Comparison of ENCODE assay signal across 8 cellular contexts in the genomic region with DNA sequence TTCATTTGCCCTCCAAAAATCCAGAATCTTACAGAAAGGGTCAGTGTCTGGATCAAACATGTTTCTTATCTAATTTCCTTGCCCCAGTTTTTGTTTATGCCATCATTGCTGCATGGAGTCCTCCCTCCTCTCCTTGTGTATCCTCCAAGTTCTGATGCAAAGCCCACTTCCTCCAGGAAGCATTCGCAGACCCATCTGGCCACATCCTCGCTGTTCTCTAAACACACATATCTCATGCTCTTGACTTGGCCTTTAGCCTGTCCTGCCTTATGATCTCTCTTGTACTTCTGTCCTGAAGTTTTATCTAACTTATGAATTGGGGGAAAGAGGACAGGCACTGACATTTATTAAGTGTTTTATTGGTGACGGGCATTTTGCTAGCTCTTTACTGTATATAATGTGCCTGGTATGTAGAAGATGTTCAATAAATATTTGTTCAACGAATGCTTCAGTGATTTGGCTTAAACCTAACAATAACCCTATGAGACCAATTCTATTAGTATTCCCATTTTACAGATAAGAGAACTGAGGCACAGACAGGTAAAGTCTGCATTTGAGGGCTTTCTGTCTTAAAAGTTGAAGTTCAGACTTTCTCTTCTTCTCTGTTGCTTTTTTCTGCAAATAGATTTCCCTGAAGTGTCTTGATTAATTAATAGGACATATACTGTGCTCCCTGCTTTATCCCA. TPM values are rescaled to one million over a fixed set of nuclear protein-coding genes. Genes with fewer than 3 reads are reported as not detected.
DNase-seq lines count a peak whose midpoint lies in the region; ATAC-seq, FAIRE-seq and TF ChIP-seq lines count a peak whose summit lies in the region.

No MANE protein-coding gene starts in this region.

- no peaks in the 10 kb centered on the region for H4K20me1 ChIP-seq in GM12878 (ENCODE audit: control insufficient read depth, insufficient read depth)

- H3K4me2 ChIP-seq in GM12878 (ENCODE audit: control insufficient read depth, insufficient read depth) = peak overlapping the region; percentile 91

- peak overlapping the region; percentile 93 for H3K27ac ChIP-seq in ACC112 (ENCODE audit: low read depth, low read length)
- peak overlapping the region; percentile 96 for H3K27ac ChIP-seq in GM12878 (ENCODE audit: control insufficient read depth, insufficient read depth)

- H3K27me3 Mint-ChIP-seq in nephron (ENCODE audit: low read depth) = peaks cover 7% of the 10 kb centered on the region

- in situ Hi-C loops in GM12878 (cut with MboI) = loop anchor here (25.0 kb wide), 2 partner anchors 1434 to 1791 kb away; partner anchors contain the start of gene USP48

- H3K27me3 ChIP-seq in ACC112 (ENCODE audit: insufficient read depth, low read length) (no peaks in the 10 kb centered on the region), GM12878 (replicated peaks in 1 of 2; ENCODE audit: control insufficient read depth in 2 of 2, insufficient read depth in 2 of 2, low read length in 1 of 2) (no peaks in the 10 kb centered on the region)

- CTCF ChIA-PET in GM12878 (lab: Yijun Ruan, JAX) = interaction anchor here (1.3 to 4.7 kb wide), 4 partner anchors 11 to 56 kb away, joined by 6 to 64 read pairs (median 12); no protein-coding TSS in a partner anchor

- no peak overlapping the region for H3K4me3 Mint-ChIP-seq in nephron

- intact Hi-C loops in GM12878 (cut with micrococcal nuclease; ENCODE audit: unreplicated experiment) = no loop called here

- no peak for TF ChIP-seq RAD21 in GM12878 (IDR thresholded peaks at IDR 0.05; ENCODE audit: insufficient read depth, low read depth, low read length)

- SMC1A ChIA-PET in GM12878 (lab: Charles Lee; ENCODE audit: uncharacterized antibody, unreplicated experiment) = interaction anchor here (0.6 to 16.8 kb wide), 7 partner anchors 17 to 891 kb away, joined by 3 to 419 read pairs (median 24); partner anchors contain the start of gene ID3

- RAD21 ChIA-PET in GM12878 (lab: Charles Lee; ENCODE audit: unreplicated experiment) = interaction anchor here (1.5 to 7.8 kb wide), 4 partner anchors 7 to 59 kb away, joined by 4 to 252 read pairs (median 20); no protein-coding TSS in a partner anchor

- H3K36me3 ChIP-seq in ACC112 (ENCODE audit: insufficient read depth, low read length) (no peaks in the 10 kb centered on the region), GM12878 (ENCODE audit: control insufficient read depth in 2 of 2, insufficient read depth in 2 of 2, low read length in 1 of 2) (no peaks in the 10 kb centered on the region)

- ATAC-seq in GM12878 = 0 out of 3 replicates have a peak, but pooled peaks have one; percentile 6
- ATAC-seq in GM21576 (IDR thresholded peaks at IDR 0.05; ENCODE audit: unreplicated experiment) = no peak
- no peak for ATAC-seq in HG02970 (IDR thresholded peaks at IDR 0.05; ENCODE audit: low FRiP score, unreplicated experiment)

- H3K79me2 ChIP-seq in ACC112 (ENCODE audit: control insufficient read depth, insufficient read depth, low read length, unreplicated experiment) (no peaks in the 10 kb centered on the region), GM12878 (ENCODE audit: control insufficient read depth, insufficient read depth, low read length) (no peaks in the 10 kb centered on the region)

- H3K4me1 ChIP-seq in ACC112 (ENCODE audit: control insufficient read depth, insufficient read depth, low read length, unreplicated experiment) = peaks cover 35% of the 10 kb centered on the region
- H3K4me1 ChIP-seq in GM12878 (ENCODE audit: control insufficient read depth, insufficient read depth, low read length) = peaks cover 51% of the 10 kb centered on the region

- peak overlapping the region; percentile 82 for H3K9ac ChIP-seq in GM12878 (ENCODE audit: control insufficient read depth, insufficient read depth, low read length)

- peak overlapping the region; percentile 62 to 98 (median 70) for H3K27ac Mint-ChIP-seq in nephron

- H3K4me3 ChIP-seq in ACC112 (ENCODE audit: low read depth, low read length) (no peak overlapping the region; the same call in 1 of the 2 replicates), GM12878 (peak overlapping the region; percentile 42; the same call in 1 of the 2 replicates)

- H3K9me3 Mint-ChIP-seq in nephron = no peaks in the 10 kb centered on the region

- H2AFZ ChIP-seq in ACC112 (ENCODE audit: low read length, unreplicated experiment) = no peak overlapping the region
- H2AFZ ChIP-seq in GM12878 (ENCODE audit: control insufficient read depth, low read depth, low read length) = peak overlapping the region; percentile 20; the same call in 1 of the 2 replicates

- H3K4me1 Mint-ChIP-seq in nephron = peaks cover 52% of the 10 kb centered on the region

- FAIRE-seq in GM12878 (lab: Jason Lieb, UNC) = no peak

- POLR2A ChIA-PET in GM12878 (lab: Charles Lee) = interaction anchor here (1.7 to 14.7 kb wide), 6 partner anchors 13 to 42 kb away, joined by 17 to 271 read pairs (median 40); partner anchors contain the start of gene ID3

- no peaks in the 10 kb centered on the region for H3K36me3 Mint-ChIP-seq in nephron (ENCODE audit: low read depth)

- DNase-seq in HCEC 1CT = peak; percentile 32
- DNase-seq in GM12878 (ENCODE audit: low read depth, low spot score) = no peak
- no peak for DNase-seq in 8988T
- DNase-seq in NCI-H2171 treated with DMSO at 0.1 percent for 48 hours (lab: John Stamatoyannopoulos, UW) = no peak

- no peak for TF ChIP-seq EP300 in GM12878 (IDR thresholded peaks at IDR 0.05; ENCODE audit: borderline replicate concordance in 1 of 2, control insufficient read depth in 1 of 2, low read depth in 2 of 2, low read length in 2 of 2)

- no TSS peak for BruUV-seq in GM12878 (replicated peaks; lab: Mats Ljungman, UMichigan)

- TF ChIP-seq CTCF in GM12878 (IDR thresholded peaks at IDR 0.05 in 2 of 3, conservative IDR thresholded peaks at IDR 0.05 in 1 of 3; ENCODE audit: control insufficient read depth in 2 of 3, extremely low read depth in 1 of 3, insufficient read depth in 1 of 3, low read depth in 3 of 3, low read length in 3 of 3) = no peak
- no peak for TF ChIP-seq CTCF in nephron (IDR thresholded peaks at IDR 0.05; ENCODE audit: unreplicated experiment in 3 of 3)

- H3K9me3 ChIP-seq in GM12878 (replicated peaks; ENCODE audit: control insufficient read depth, insufficient read depth, low read length) = no peaks in the 10 kb centered on the region

- TF ChIP-seq POLR2A in GM12878 (IDR thresholded peaks at IDR 0.05; ENCODE audit: low read depth, low read length) = no peak

- 52% methylated on average over 4 of the region's 4 CpGs for WGBS in GM12878 (ENCODE audit: insufficient coverage, insufficient replicate concordance, low lambda C conversion rate, missing lambda C conversion rate)

TF ChIP-seq in GM12878, 131 proteins besides CTCF, POLR2A, EP300 and RAD21 (continues in another document):
- TF ChIP-seq ZNF384 (IDR thresholded peaks at IDR 0.05; ENCODE audit: borderline replicate concordance, low read depth, low read length) (no peak), NR2F1 (conservative IDR thresholded peaks at IDR 0.05) (no peak), CBX5 (IDR thresholded peaks at IDR 0.05; ENCODE audit: low read depth) (no peak), ZZZ3 (IDR thresholded peaks at IDR 0.05; ENCODE audit: control insufficient read depth, insufficient read length, low read depth) (no peak), ETV6 (conservative IDR thresholded peaks at IDR 0.05 in 1 of 2, IDR thresholded peaks at IDR 0.05 in 1 of 2; ENCODE audit: borderline replicate concordance in 1 of 2, low read depth in 1 of 2) (peak in 1 of 2 experiments; percentile 32; a peak in 1 of 4 replicates), KLF5 (IDR thresholded peaks at IDR 0.05; ENCODE audit: partially characterized antibody) (no peak), SUZ12 (IDR thresholded peaks at IDR 0.05; ENCODE audit: unreplicated experiment) (no peak), BCL11A (IDR thresholded peaks at IDR 0.05; ENCODE audit: low read depth, low read length) (no peak), RB1 (IDR thresholded peaks at IDR 0.05; ENCODE audit: borderline replicate concordance) (no peak), IKZF1 (conservative IDR thresholded peaks at IDR 0.05) (peak; percentile 27; the same call in 1 of the 2 replicates), IKZF2 (IDR thresholded peaks at IDR 0.05) (peak; percentile 36 to 55; a peak in 3 of 4 replicates)

RNA-seq across cellular contexts. Expression of gene ID3, which starts 19.2 kb away (rescaled TPM):
- 69.8 and 72.4 TPM in 2 replicates for total RNA-seq in GM12878 (2013; cell fraction: nucleolus; rRNA removed)
- 403 and 449 TPM in 2 replicates for total RNA-seq in GM12878 (2014; rRNA removed)
- 129 and 136 TPM in 2 replicates for total RNA-seq in GM12878 (2014; rRNA removed; fragmentation: Illumina TruSeq; extraction: Trizol)
- 278 and 285 TPM in 2 replicates for total RNA-seq in GM12878 (2021)
- 28.8 TPM for polyA plus RNA-seq in GM12878 (2011; ENCODE audit: low read depth)
- 33.6 and 44.0 TPM in 2 replicates for polyA plus RNA-seq in GM12878 (2011; rRNA removed)
- 121 and 124 TPM in 2 replicates for polyA plus RNA-seq in GM12878 (2011; cell fraction: cytosol; rRNA removed)
- 76.0 and 85.6 TPM in 2 replicates for polyA plus RNA-seq in GM12878 (2011; cell fraction: nucleus; rRNA removed)
- polyA plus RNA-seq in GM12878 (2012) = 61.0 and 127 TPM in 2 replicates
- polyA plus RNA-seq in GM12878 (2014; fragmentation: Illumina TruSeq; extraction: Trizol) = 44.0 and 122 TPM in 2 replicates
- 100 to 1,000 TPM in 1 of 2 experiments, 10 to 100 TPM in 1; 42.7 to 104 TPM for polyA plus RNA-seq in GM12878 (2014; fragmentation: Nextera tagmentation; extraction: Ambion mirVana)
- polyA plus RNA-seq in GM12878 (2014; rRNA removed) = 389 and 394 TPM in 2 replicates
- 100 to 1,000 TPM; 459 to 475 TPM for polyA plus RNA-seq in GM12878 (2016; fragmentation: Nextera tagmentation; extraction: Ambion mirVana)
- 19.2 and 51.3 TPM in 2 replicates for polyA minus RNA-seq in GM12878 (2011; rRNA and poly(A)+ RNA removed)
- 35.9 and 41.3 TPM in 2 replicates for polyA minus RNA-seq in GM12878 (2011; cell fraction: cytosol; rRNA and poly(A)+ RNA removed)
- 76.6 and 97.0 TPM in 2 replicates for polyA minus RNA-seq in GM12878 (2011; cell fraction: nucleus; rRNA and poly(A)+ RNA removed)

RNA-seq across cellular contexts. Expression of gene E2F2, which starts 47.4 kb away (rescaled TPM):
- total RNA-seq in GM12878 (2013; cell fraction: nucleolus; rRNA removed) = 14.2 and 14.7 TPM in 2 replicates
- total RNA-seq in GM12878 (2014; rRNA removed) (23.7 and 24.6 TPM in 2 replicates), GM12878 (2014; rRNA removed; fragmentation: Illumina TruSeq; extraction: Trizol) (13.4 and 14.7 TPM in 2 replicates), GM12878 (2021) (24.0 and 27.2 TPM in 2 replicates)
- 3.7 TPM for polyA plus RNA-seq in GM12878 (2011; ENCODE audit: low read depth)
- polyA plus RNA-seq in GM12878 (2011; rRNA removed) (2.3 and 3.8 TPM in 2 replicates), GM12878 (2014; fragmentation: Illumina TruSeq; extraction: Trizol) (9.0 and 14.5 TPM in 2 replicates), GM12878 (2014; fragmentation: Nextera tagmentation; extraction: Ambion mirVana) (1 to 10 TPM; 4.3 to 4.6 TPM), GM12878 (2014; rRNA removed) (10.4 and 12.2 TPM in 2 replicates), GM12878 (2016; fragmentation: Nextera tagmentation; extraction: Ambion mirVana) (10 to 100 TPM; 17.5 to 18.0 TPM)
- 5.3 and 5.9 TPM in 2 replicates for polyA plus RNA-seq in GM12878 (2011; cell fraction: cytosol; rRNA removed)
- polyA plus RNA-seq in GM12878 (2011; cell fraction: nucleus; rRNA removed) = 6.6 and 13.6 TPM in 2 replicates
- polyA plus RNA-seq in GM12878 (2012) = 3.7 and 5.5 TPM in 2 replicates
- polyA minus RNA-seq in GM12878 (2011; rRNA and poly(A)+ RNA removed) = 6.4 and 10.4 TPM in 2 replicates
- polyA minus RNA-seq in GM12878 (2011; cell fraction: cytosol; rRNA and poly(A)+ RNA removed) = 4.5 and 6.9 TPM in 2 replicates
- polyA minus RNA-seq in GM12878 (2011; cell fraction: nucleus; rRNA and poly(A)+ RNA removed) = 4.4 and 8.8 TPM in 2 replicates
